In genomic region chr19:15222738-15223648, GRCh38 we compare ENCODE assay signal across 8 cellular contexts. TPM values are rescaled to one million over a fixed set of nuclear protein-coding genes. Genes with fewer than 3 reads are reported as not detected.
DNase-seq lines count a peak whose midpoint lies in the region; ATAC-seq, FAIRE-seq and TF ChIP-seq lines count a peak whose summit lies in the region.

No MANE protein-coding gene starts in this region.

- H3K27ac ChIP-seq in keratinocyte (ENCODE audit: control insufficient read depth, insufficient read depth, low read length): no peak overlapping the region

- H3K27me3 ChIP-seq in keratinocyte (ENCODE audit: control insufficient read depth, extremely low read depth, insufficient read depth, low read length): no peaks in the 10 kb centered on the region

- peak overlapping the region; percentile 80 for H3K4me2 ChIP-seq in keratinocyte (ENCODE audit: control insufficient read depth, extremely low read depth, insufficient read depth, low read depth, low read length)

- DNase-seq in NCI-H446 (lab: John Stamatoyannopoulos, UW): peak; percentile 85 to 98
- DNase-seq in activated CD4-positive, alpha-beta T cell treated with anti-CD3 and anti-CD28 coated beads for 36 hours: peak; percentile 88
- peak; percentile 98 for DNase-seq in chondrocyte (ENCODE audit: low spot score)
- peak; percentile 52 for DNase-seq in keratinocyte (ENCODE audit: low read depth, low spot score)
- DNase-seq in stimulated activated CD4-positive, alpha-beta T cell treated with anti-CD3 and anti-CD28 coated beads, Interleukin-12 subunit alpha, Interleukin-12 subunit beta, amount 100 ng/mL, for 48 hours (ENCODE audit: low read depth in 2 of 3, low spot score in 1 of 3): peak; percentile 59 to 77 (median 62)

- peaks cover 12% of the 10 kb centered on the region for H3K4me1 ChIP-seq in keratinocyte (ENCODE audit: control insufficient read depth, extremely low read depth, insufficient read depth, low read length)

- FAIRE-seq in keratinocyte (lab: Jason Lieb, UNC): no peak

- ATAC-seq in GM18502 (IDR thresholded peaks at IDR 0.05; ENCODE audit: poor library complexity, unreplicated experiment) (peak; percentile 65), HG03159 (IDR thresholded peaks at IDR 0.05; ENCODE audit: unreplicated experiment) (peak; percentile 81), HG03135 (IDR thresholded peaks at IDR 0.05; ENCODE audit: unreplicated experiment) (no peak)
- ATAC-seq in activated CD4-positive, alpha-beta T cell treated with anti-CD3 and anti-CD28 coated beads for 36 hours: peak; percentile 99

- TF ChIP-seq CTCF in chondrocyte (IDR thresholded peaks at IDR 0.05) (no peak), keratinocyte (optimal IDR thresholded peaks at IDR 0.05 in 1 of 3, IDR thresholded peaks at IDR 0.05 in 1 of 3, conservative IDR thresholded peaks at IDR 0.05 in 1 of 3; ENCODE audit: extremely low read depth in 1 of 3, insufficient read depth in 2 of 3, low read length in 3 of 3) (no peak)

- no peaks in the 10 kb centered on the region for H3K79me2 ChIP-seq in keratinocyte (ENCODE audit: control insufficient read depth, insufficient read depth, low read length)

- no peaks in the 10 kb centered on the region for H3K9me1 ChIP-seq in keratinocyte (ENCODE audit: control insufficient read depth, extremely low read depth, insufficient read depth, low read length)

- intact Hi-C loops in activated CD4-positive, alpha-beta T cell treated with anti-CD3 and anti-CD28 coated beads for 36 hours (cut with DNase I, micrococcal nuclease): loop anchor here in 1 of 2 experiments (1.0 to 5.0 kb wide), 3 partner anchors 98 to 889 kb away; partner anchors contain the start of gene RAB8A

- no peaks in the 10 kb centered on the region for H4K20me1 ChIP-seq in keratinocyte (ENCODE audit: control insufficient read depth, extremely low read depth, insufficient read depth, low read length)

- H3K4me3 Mint-ChIP-seq in activated CD4-positive, alpha-beta T cell treated with anti-CD3 and anti-CD28 coated beads for 36 hours: peak overlapping the region; percentile 71
- H3K4me3 Mint-ChIP-seq in chondrocyte (ENCODE audit: unreplicated experiment): peak overlapping the region; percentile 79

- H3K9ac ChIP-seq in keratinocyte (ENCODE audit: control insufficient read depth, extremely low read depth, insufficient read depth, low read length): peak overlapping the region; percentile 41

- peaks cover 18% of the 10 kb centered on the region for H3K27me3 Mint-ChIP-seq in activated CD4-positive, alpha-beta T cell treated with anti-CD3 and anti-CD28 coated beads for 36 hours
- no peaks in the 10 kb centered on the region for H3K27me3 Mint-ChIP-seq in chondrocyte (ENCODE audit: low read depth)

- peak overlapping the region; percentile 78 for H2AFZ ChIP-seq in keratinocyte (ENCODE audit: control insufficient read depth, low read length)

- dilution Hi-C loops in keratinocyte (cut with MboI; ENCODE audit: extremely low pct_ligation_motif_present, low sequenced_read_pairs): no loop called here

- POLR2A ChIA-PET in activated CD4-positive, alpha-beta T cell treated with anti-CD3 and anti-CD28 coated beads for 36 hours (lab: Charles Lee): no interaction called here

- no peaks in the 10 kb centered on the region for H3K36me3 Mint-ChIP-seq in activated CD4-positive, alpha-beta T cell treated with anti-CD3 and anti-CD28 coated beads for 36 hours (ENCODE audit: low read depth)
- peaks cover 1% of the 10 kb centered on the region for H3K36me3 Mint-ChIP-seq in chondrocyte (ENCODE audit: low read depth)

- no peaks in the 10 kb centered on the region for H3K36me3 ChIP-seq in keratinocyte (ENCODE audit: control insufficient read depth in 2 of 2, extremely low read depth in 1 of 2, insufficient read depth in 2 of 2, low read length in 2 of 2)

- H3K27ac Mint-ChIP-seq in activated CD4-positive, alpha-beta T cell treated with anti-CD3 and anti-CD28 coated beads for 36 hours: no peak overlapping the region
- peak overlapping the region; percentile 89 for H3K27ac Mint-ChIP-seq in chondrocyte (ENCODE audit: unreplicated experiment)

- H3K4me3 ChIP-seq in keratinocyte (ENCODE audit: control insufficient read depth in 2 of 3, extremely low read depth in 1 of 3, insufficient read depth in 2 of 3, low read depth in 1 of 3, low read length in 3 of 3): peak overlapping the region; percentile 37 to 68 (median 65)

- H3K4me1 Mint-ChIP-seq in activated CD4-positive, alpha-beta T cell treated with anti-CD3 and anti-CD28 coated beads for 36 hours: peaks cover 15% of the 10 kb centered on the region
- peaks cover 32% of the 10 kb centered on the region for H3K4me1 Mint-ChIP-seq in chondrocyte (ENCODE audit: low read depth)

- no peaks in the 10 kb centered on the region for H3K9me3 Mint-ChIP-seq in activated CD4-positive, alpha-beta T cell treated with anti-CD3 and anti-CD28 coated beads for 36 hours (ENCODE audit: low read depth)
- no peaks in the 10 kb centered on the region for H3K9me3 Mint-ChIP-seq in chondrocyte (ENCODE audit: low read depth)

- CTCF ChIA-PET in activated CD4-positive, alpha-beta T cell treated with anti-CD3 and anti-CD28 coated beads for 36 hours (lab: Charles Lee): no interaction called here

- no peaks in the 10 kb centered on the region for H3K9me3 ChIP-seq in keratinocyte (ENCODE audit: control insufficient read depth, low read depth, low read length)

RNA-seq across cellular contexts. Expression of gene EPHX3, which starts 9.3 kb away (rescaled TPM):
- total RNA-seq in activated CD4-positive, alpha-beta T cell treated with anti-CD3 and anti-CD28 coated beads for 36 hours: under 1 TPM in 1 of 2 experiments, not detected in 1; 0.09 TPM
- 0.15 to 0.38 TPM in 2 of 3 replicates, not detected in the other for total RNA-seq in chondrocyte
- polyA plus RNA-seq in keratinocyte: 0.33 to 1.2 TPM (median 0.51 TPM) in 3 replicates
- polyA plus RNA-seq in keratinocyte (2011; ENCODE audit: low read depth): 5.2 TPM
- 0.27 and 0.40 TPM in 2 replicates for polyA plus RNA-seq in keratinocyte (2011; cell fraction: cytosol; rRNA removed)
- 1.7 and 2.1 TPM in 2 replicates for polyA plus RNA-seq in keratinocyte (2011; cell fraction: nucleus; rRNA removed)
- 0.39 and 16.9 TPM in 2 replicates for polyA plus RNA-seq in keratinocyte (2012; ENCODE audit: low replicate concordance)
- polyA minus RNA-seq in keratinocyte: 1.2 to 1.5 TPM (median 1.4 TPM) in 3 replicates
- not detected for polyA minus RNA-seq in keratinocyte (2011; cell fraction: cytosol; rRNA and poly(A)+ RNA removed)
- 0.93 and 1.1 TPM in 2 replicates for polyA minus RNA-seq in keratinocyte (2011; cell fraction: nucleus; rRNA and poly(A)+ RNA removed)

RNA-seq across cellular contexts. Expression of gene NOTCH3, which starts 22.2 kb away (rescaled TPM):
- total RNA-seq in activated CD4-positive, alpha-beta T cell treated with anti-CD3 and anti-CD28 coated beads for 36 hours: under 1 TPM; 0.02 to 0.25 TPM
- total RNA-seq in chondrocyte: 78.6 to 559 TPM (median 553 TPM) in 3 replicates
- polyA plus RNA-seq in keratinocyte: 2.5 to 14.9 TPM (median 4.1 TPM) in 3 replicates
- 39.1 TPM for polyA plus RNA-seq in keratinocyte (2011; ENCODE audit: low read depth)
- 1.7 and 3.5 TPM in 2 replicates for polyA plus RNA-seq in keratinocyte (2011; cell fraction: cytosol; rRNA removed)
- 29.6 and 36.8 TPM in 2 replicates for polyA plus RNA-seq in keratinocyte (2011; cell fraction: nucleus; rRNA removed)
- polyA plus RNA-seq in keratinocyte (2012; ENCODE audit: low replicate concordance): 4.2 and 45.4 TPM in 2 replicates
- 17.6 to 102 TPM (median 31.2 TPM) in 3 replicates for polyA minus RNA-seq in keratinocyte
- polyA minus RNA-seq in keratinocyte (2011; cell fraction: cytosol; rRNA and poly(A)+ RNA removed): 58.3 TPM
- 138 and 146 TPM in 2 replicates for polyA minus RNA-seq in keratinocyte (2011; cell fraction: nucleus; rRNA and poly(A)+ RNA removed)

Comparison
In these comparisons a context has a peak if more than half of its experiments do, and no peak if none do; other contexts are left out.
1. RNA of gene NOTCH3, which starts 22.2 kb away (total RNA-seq): 78.6 to 559 TPM in chondrocyte; 0.02 to 0.25 TPM in activated CD4-positive, alpha-beta T cell treated with anti-CD3 and anti-CD28 coated beads for 36 hours; every median in the first group is over 10 times any median in the second.
2. Peak in every context shown above with its lines, with median percentiles within 50 percentile points of each other: DNase-seq.